ENCODE assay signal across 8 cellular contexts in the genomic region with DNA sequence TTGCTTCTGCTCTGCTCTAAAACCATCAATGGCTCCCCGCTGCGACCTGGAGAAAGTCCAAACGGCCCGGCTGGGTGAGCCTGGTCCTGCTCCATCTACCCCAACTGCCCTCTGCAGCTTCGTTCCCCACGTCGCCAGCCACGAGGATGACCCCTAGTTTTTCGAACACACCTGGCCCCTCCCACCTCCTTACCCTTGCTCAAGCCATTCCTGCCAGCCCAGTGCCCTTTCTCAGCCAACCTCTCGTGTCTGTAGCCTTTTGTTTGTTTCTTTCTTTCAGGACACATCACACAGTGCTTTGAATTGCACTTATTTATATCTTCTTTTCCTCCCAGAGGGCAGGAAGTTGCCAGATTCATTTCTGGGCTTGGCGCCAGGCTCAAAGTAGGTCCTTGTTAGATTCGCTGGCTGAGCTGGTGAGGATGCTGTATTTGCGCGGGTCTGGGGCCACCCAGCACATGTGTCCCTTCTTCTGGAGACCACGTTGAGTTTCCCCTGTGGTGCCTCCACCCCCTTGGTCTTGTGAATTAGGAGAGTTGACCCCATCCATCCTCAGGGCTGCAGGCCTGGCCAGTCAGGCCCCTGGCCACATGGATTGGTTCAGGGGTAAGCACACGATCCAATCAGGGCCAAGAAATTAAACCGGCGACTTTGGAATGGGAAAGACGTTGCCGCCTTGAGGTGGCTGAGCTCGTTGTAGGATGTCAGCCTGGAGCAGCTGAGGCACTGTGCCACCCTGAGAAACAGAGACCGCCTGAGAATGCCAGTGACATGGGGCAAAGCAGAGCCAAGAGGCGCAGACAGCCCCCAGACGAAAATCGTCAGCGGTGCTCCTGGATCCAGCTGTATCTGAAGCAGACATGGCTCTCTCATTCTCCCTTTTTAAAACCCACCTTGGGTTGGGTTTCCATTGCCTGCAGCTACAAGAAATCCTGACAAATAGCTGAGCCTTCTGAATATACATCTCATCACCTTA.
DNase-seq lines count a peak whose midpoint lies in the region; ATAC-seq and TF ChIP-seq lines count a peak whose summit lies in the region.

No MANE protein-coding gene starts in this region.

- H3K27ac ChIP-seq in adrenal gland = peak overlapping the region; percentile 51 to 96 (median 75)
- peak overlapping the region; percentile 73 for H3K27ac ChIP-seq in skeletal muscle tissue (ENCODE audit: low read depth, low read length)

- no peak for TF ChIP-seq CTCF in adrenal gland (IDR thresholded peaks at IDR 0.05)

- ATAC-seq in left ventricle myocardium superior = peak; percentile 85
- no peak for ATAC-seq in HG03095 (IDR thresholded peaks at IDR 0.05; ENCODE audit: unreplicated experiment)

- peak overlapping the region in 2 of 3 donors; percentile 63 to 72 for H3K9ac ChIP-seq in skeletal muscle tissue (ENCODE audit: low read depth in 1 of 3, low read length in 3 of 3)

- TF ChIP-seq POLR2A in adrenal gland (IDR thresholded peaks at IDR 0.05) = peak in 1 of 2 donors; percentile 10

- H3K27me3 ChIP-seq in adrenal gland (no peaks in the 10 kb centered on the region), skeletal muscle tissue (ENCODE audit: control insufficient read depth in 3 of 3, insufficient read depth in 3 of 3, low read length in 3 of 3) (no peaks in the 10 kb centered on the region)

- WGBS in adrenal gland, 4 donors = 40 to 44% (median 42%) methylated on average over 26 of the region's 26 CpGs

- intact Hi-C loops in adrenal gland (cut with DNase I) (no loop called here), left ventricle myocardium superior (cut with micrococcal nuclease) (no loop called here)

- H3K9me3 ChIP-seq in adrenal gland (replicated peaks in 1 of 3) = no peaks in the 10 kb centered on the region
- H3K9me3 ChIP-seq in skeletal muscle tissue (ENCODE audit: control insufficient read depth in 3 of 3, low read length in 3 of 3) = no peaks in the 10 kb centered on the region

- H3K4me1 ChIP-seq in adrenal gland (replicated peaks in 1 of 2) = peaks cover 14 to 35% of the 10 kb centered on the region in 2 donors
- peaks cover 21 to 31% (median 25%) of the 10 kb centered on the region in 3 donors for H3K4me1 ChIP-seq in skeletal muscle tissue (ENCODE audit: control insufficient read depth in 3 of 3, insufficient read depth in 3 of 3, low read length in 3 of 3)

- DNase-seq in COLO668 (lab: John Stamatoyannopoulos, UW; ENCODE audit: unreplicated experiment) = peak; percentile 26
- DNase-seq in NCI-H1436 treated with DMSO at 0.1 percent for 48 hours (lab: John Stamatoyannopoulos, UW) = peak; percentile 71
- DNase-seq in adrenal gland = peak; percentile 85 to 96 (median 93)
- peak; percentile 91 for DNase-seq in left ventricle myocardium superior
- no peak for DNase-seq in iPS-NIHi11 (ENCODE audit: low spot score)
- DNase-seq in 8988T = no peak

- H3K36me3 ChIP-seq in adrenal gland (replicated peaks in 1 of 2) = no peaks in the 10 kb centered on the region
- no peaks in the 10 kb centered on the region for H3K36me3 ChIP-seq in skeletal muscle tissue (ENCODE audit: control insufficient read depth in 3 of 3, insufficient read depth in 3 of 3, low read length in 3 of 3)

- H3K4me3 ChIP-seq in adrenal gland (peak overlapping the region in 1 of 4 donors; percentile 20), skeletal muscle tissue (ENCODE audit: low read length in 3 of 3) (peak overlapping the region; percentile 20 to 67 (median 58))

Comparison
In these comparisons a context has a peak if more than half of its experiments do, and no peak if none do; other contexts are left out.
1. DNase-seq: peak in COLO668 (single experiment), NCI-H1436 treated with DMSO at 0.1 percent for 48 hours (single experiment), adrenal gland (7 of 7) and left ventricle myocardium superior (single experiment); none in iPS-NIHi11 (single experiment) and 8988T (single experiment).